In genomic region chr2:207438414-207439126, GRCh38 we compare ENCODE assay signal across 20 cellular contexts.
"Had no signal": no experiment of that assay in that cellular context is flagged by ENCODE, and none has a peak within 500 bp of the region (broad histone marks: within the 10 kb centered on the region; RNA-seq: fewer than 3 reads in every experiment).

No MANE protein-coding gene starts in this region.

- H3K27ac ChIP-seq: HL-60, SJSA1, SK-N-MC had no signal

- H3K27me3 ChIP-seq: MG63, SJSA1 had no signal

- H3K9me3 ChIP-seq: MG63, SJSA1 had no signal

- FAIRE-seq: HTR-8/SVneo, RCC 7860 had no signal

- H3K36me3 ChIP-seq: MG63, SJSA1 had no signal

- H3K4me1 ChIP-seq: SJSA1 had no signal

- DNase-seq: Karpas-422, KG1, MG63, NCI-H1105 treated with DMSO at 0.1 percent for 48 hours, NCI-H1417 treated with DMSO at 0.1 percent for 48 hours, NCI-H146, NCI-H1930, NCI-H2107, NCI-H2227 treated with DMSO at 0.1 percent for 48 hours, NCI-H524, NCI-H526 treated with DMSO at 0.1 percent for 48 hours, NCI-H748 treated with DMSO at 0.1 percent for 48 hours, Right ventricle myocardium superior, RPMI8226, SIG-M5 had no signal

- H3K4me3 ChIP-seq: MG63, SJSA1, SK-N-MC had no signal
